ENCODE assay signal across 8 cellular contexts in the genomic region with DNA sequence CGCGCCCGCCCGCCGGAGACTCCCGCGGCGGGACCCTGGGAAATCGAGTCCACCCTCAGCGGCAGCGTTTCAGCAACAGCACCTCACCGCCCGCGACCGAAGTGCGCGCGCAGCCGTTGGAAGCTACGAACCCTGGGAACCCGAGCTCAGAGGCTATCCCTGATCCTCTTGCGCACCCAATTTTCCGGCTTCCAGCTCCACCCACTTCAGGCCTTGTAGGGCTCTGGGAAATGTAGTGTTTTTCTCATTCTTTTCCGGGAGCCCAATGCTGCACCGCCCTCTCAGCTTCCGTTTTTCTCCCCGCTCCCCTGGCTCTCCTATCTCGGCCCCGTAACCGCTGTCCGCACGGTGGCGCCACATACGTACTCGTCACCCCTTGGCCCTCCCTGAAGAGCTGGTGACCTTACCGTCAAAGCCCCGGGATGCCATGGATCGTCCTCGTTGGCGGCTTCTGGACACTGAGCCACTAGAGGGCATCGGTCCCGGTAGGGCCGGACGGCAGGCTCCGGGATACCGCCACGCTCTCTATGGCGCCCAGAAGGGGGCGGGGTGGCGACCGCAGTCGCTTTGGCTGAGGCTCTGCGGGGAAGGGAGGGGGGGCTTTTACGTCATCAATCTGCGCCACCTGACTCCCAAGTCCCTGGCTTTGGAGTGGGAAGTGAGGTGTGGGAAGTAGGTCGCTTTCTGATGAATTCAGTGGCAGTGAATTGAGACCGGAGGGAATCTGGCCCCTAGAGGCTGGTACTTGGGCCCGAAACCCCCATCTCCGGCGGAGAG. TPM values are rescaled to one million over a fixed set of nuclear protein-coding genes. Genes with fewer than 3 reads are reported as not detected.
DNase-seq lines count a peak whose midpoint lies in the region; ATAC-seq, FAIRE-seq and TF ChIP-seq lines count a peak whose summit lies in the region.

ODR4 (plus strand) TSS at position 687 of the 777 bp plus-strand sequence. CDS start 3,948 bp downstream, outside the sequence.
TPR (minus strand) TSS at position 102 of the 777 bp plus-strand sequence. CDS start 225 bp downstream, outside the sequence.

- H3K9me3 Mint-ChIP-seq in brain: peaks cover 0 to 4% (median 0%) of the 10 kb centered on the region in 5 experiments

- H3K27me3 Mint-ChIP-seq in brain: peaks cover 8% of the 10 kb centered on the region

- TF ChIP-seq CTCF in 22Rv1 (IDR thresholded peaks at IDR 0.05): peak; percentile 99
- peak; percentile 97 to 99 for TF ChIP-seq CTCF in brain (conservative IDR thresholded peaks at IDR 0.05)
- TF ChIP-seq CTCF in gastrocnemius medialis (IDR thresholded peaks at IDR 0.05 in 4 of 5, conservative IDR thresholded peaks at IDR 0.05 in 1 of 5): peak; percentile 79 to 94 (median 92)

- TF ChIP-seq POLR2A in gastrocnemius medialis (IDR thresholded peaks at IDR 0.05): peak; percentile 79 to 86

- H3K4me1 Mint-ChIP-seq in brain: peaks cover 69% of the 10 kb centered on the region

- H3K9me3 ChIP-seq in gastrocnemius medialis: no peaks in the 10 kb centered on the region

- peak within 1 kb of the TSS; percentile 87 to 97 (median 89) for H3K4me3 ChIP-seq in gastrocnemius medialis

- H3K4me1 ChIP-seq in gastrocnemius medialis: peaks cover 24 to 27% of the 10 kb centered on the region in 2 donors

- DNase-seq in NCI-H2107 (lab: John Stamatoyannopoulos, UW): peak; percentile 99
- DNase-seq in iPS DF 4.7 (ENCODE audit: extremely low read depth, low spot score): peak; percentile 99
- DNase-seq in gastrocnemius medialis: peak; percentile 95 to 98

- H3K27ac ChIP-seq in 22Rv1: peak within 1 kb of the TSS; percentile 92
- H3K27ac ChIP-seq in gastrocnemius medialis: peak within 1 kb of the TSS; percentile 97 to 98 (median 97)

- FAIRE-seq in TTC549 (lab: Jason Lieb, UNC): peak; percentile 98

- peak within 1 kb of the TSS; percentile 99 to 100 (median 100) for H3K27ac Mint-ChIP-seq in brain

- in situ Hi-C loops in gastrocnemius medialis (cut with MboI; ENCODE audit: low sequenced_read_pairs in 4 of 4): loop anchor here in 1 of 4 donors (10.0 kb wide), 1 partner anchor 1221 kb away; the partner anchor contains the start of genes SWT1 and TRMT1L

- peak within 1 kb of the TSS; percentile 99 to 100 (median 100) for H3K4me3 Mint-ChIP-seq in brain

- H3K36me3 ChIP-seq in gastrocnemius medialis: peaks cover 0 to 19% of the 10 kb centered on the region in 2 donors

- intact Hi-C loops in gastrocnemius medialis (cut with DNase I; ENCODE audit: low total_unique reads): loop anchor here (1.0 kb wide), 1 partner anchor 1218 kb away; the partner anchor contains the start of gene SWT1

- ATAC-seq in GM18517 (IDR thresholded peaks at IDR 0.05; ENCODE audit: unreplicated experiment) (peak; percentile 90), HG03060 (IDR thresholded peaks at IDR 0.05; ENCODE audit: low read depth, unreplicated experiment) (peak; percentile 85), gastrocnemius medialis (peak; percentile 95 to 96)

- peaks cover 29% of the 10 kb centered on the region for H3K36me3 Mint-ChIP-seq in brain

- H3K27me3 ChIP-seq in gastrocnemius medialis: no peaks in the 10 kb centered on the region

RNA-seq across cellular contexts. Expression of gene ODR4, which starts in this region (rescaled TPM):
- polyA plus RNA-seq in brain (ENCODE audit: insufficient read depth, low read depth, low replicate concordance): 3.5 TPM
- total RNA-seq in gastrocnemius medialis: 10 to 100 TPM; 11.3 to 16.8 (median 11.9) TPM

RNA-seq across cellular contexts. Expression of gene TPR, which starts in this region (rescaled TPM):
- 14.7 TPM for polyA plus RNA-seq in brain (ENCODE audit: insufficient read depth, low read depth, low replicate concordance)
- total RNA-seq in gastrocnemius medialis: 10 to 100 TPM; 56.6 to 84.7 (median 62.9) TPM

Comparison
In these comparisons a context has a peak if more than half of its experiments do, and no peak if none do; other contexts are left out.
1. Peak in every context shown above with its lines: DNase-seq, ATAC-seq, H3K4me3 ChIP-seq and H3K27ac ChIP-seq.